8 cellular contexts compared by ENCODE assay signal in genomic region chr4:182806259-182807252, GRCh38.
A peak's percentile ranks its signal among the peaks of the same experiment; 100 is the strongest.
DNase-seq lines count a peak whose midpoint lies in the region; ATAC-seq lines count a peak whose summit lies in the region.

No MANE protein-coding gene starts in this region.

- H3K9me3 ChIP-seq in endocrine pancreas (ENCODE audit: control insufficient read depth, low read length): no peaks in the 10 kb centered on the region
- H3K9me3 ChIP-seq in mesodermal cell (ENCODE audit: control insufficient read depth, low read length): peaks cover 8% of the 10 kb centered on the region

- 3 to 5% methylated on average over 49 to 58 of the region's 68 CpGs for WGBS in mesodermal cell (ENCODE audit: insufficient coverage in 2 of 2), 2 experiments

- peak overlapping the region; percentile 67 for H3K27ac ChIP-seq in mesodermal cell (ENCODE audit: low read depth, low read length, severe bottlenecking)

- H3K9ac ChIP-seq in endocrine pancreas (ENCODE audit: control insufficient read depth, insufficient read depth, low read length): peak overlapping the region; percentile 73

- DNase-seq in AG08396 (ENCODE audit: low spot score): peak; percentile 86
- peak; percentile 83 for DNase-seq in NCI-H69 (lab: John Stamatoyannopoulos, UW)
- peak; percentile 86 for DNase-seq in activated CD8-positive, alpha-beta memory T cell treated with anti-CD3 and anti-CD28 coated beads for 24 hours
- peak; percentile 32 for DNase-seq in stimulated activated CD8-positive, alpha-beta memory T cell treated with anti-CD3 and anti-CD28 coated beads, Interleukin-12 subunit alpha, Interleukin-12 subunit beta, amount 100 ng/mL, for 4 hours (ENCODE audit: low read depth)

- H3K4me3 ChIP-seq in endocrine pancreas (ENCODE audit: control insufficient read depth, insufficient read depth, low read length): peak overlapping the region; percentile 30
- peak overlapping the region; percentile 31 for H3K4me3 ChIP-seq in mesodermal cell (ENCODE audit: extremely low read depth, insufficient read depth, low read length, poor library complexity, severe bottlenecking)

- no peaks in the 10 kb centered on the region for H3K4me1 ChIP-seq in endocrine pancreas (ENCODE audit: control insufficient read depth, insufficient read depth, low read length)
- peaks cover 5% of the 10 kb centered on the region for H3K4me1 ChIP-seq in mesodermal cell (ENCODE audit: control insufficient read depth, insufficient read depth, low read length, poor library complexity, severe bottlenecking)

- no peaks in the 10 kb centered on the region for H3K36me3 ChIP-seq in endocrine pancreas (ENCODE audit: control insufficient read depth, insufficient read depth, low read length)
- peaks cover 3% of the 10 kb centered on the region for H3K36me3 ChIP-seq in mesodermal cell (ENCODE audit: control insufficient read depth, insufficient read depth, low read length)

- H3K27me3 ChIP-seq in endocrine pancreas (ENCODE audit: control insufficient read depth, insufficient read depth, low read length): no peaks in the 10 kb centered on the region

- ATAC-seq in GM18519 (IDR thresholded peaks at IDR 0.05; ENCODE audit: low FRiP score, unreplicated experiment): peak; percentile 49
- ATAC-seq in HG03045 (IDR thresholded peaks at IDR 0.05; ENCODE audit: unreplicated experiment): peak; percentile 80

Comparison
In these comparisons a context has a peak if more than half of its experiments do, and no peak if none do; other contexts are left out.
1. Peak in every context shown above with its lines: DNase-seq, ATAC-seq, H3K4me3 ChIP-seq and H3K27ac ChIP-seq.
2. DNase-seq: peak in every context shown above with its lines; median percentile 86 in AG08396; 86 in activated CD8-positive, alpha-beta memory T cell treated with anti-CD3 and anti-CD28 coated beads for 24 hours; 83 in NCI-H69; 32 in stimulated activated CD8-positive, alpha-beta memory T cell treated with anti-CD3 and anti-CD28 coated beads, Interleukin-12 subunit alpha, Interleukin-12 subunit beta, amount 100 ng/mL, for 4 hours.